ENCODE assay signal across 9 cellular contexts in genomic region chr19:46950526-46951235, GRCh38.
DNase-seq lines count a peak whose midpoint lies in the region; ATAC-seq, FAIRE-seq and TF ChIP-seq lines count a peak whose summit lies in the region.
"Had no signal": no experiment of that assay in that cellular context is flagged by ENCODE, and none has a peak within 500 bp of the region (broad histone marks: within the 10 kb centered on the region; RNA-seq: fewer than 3 reads in every experiment).

No MANE protein-coding gene starts in this region.

- no peaks in the 10 kb centered on the region for H3K27me3 ChIP-seq in Peyer's patch
- no peaks in the 10 kb centered on the region for H3K27me3 ChIP-seq in smooth muscle cell (ENCODE audit: low read depth)
- H3K27me3 ChIP-seq: gastrocnemius medialis had no signal

- peaks cover 4 to 85% (median 30%) of the 10 kb centered on the region in 4 donors for H3K4me1 ChIP-seq in Peyer's patch
- H3K4me1 ChIP-seq in smooth muscle cell (ENCODE audit: low read depth): no peaks in the 10 kb centered on the region

- H3K4me3 ChIP-seq in Peyer's patch: no peak overlapping the region
- no peak overlapping the region for H3K4me3 ChIP-seq in smooth muscle cell
- H3K4me3 ChIP-seq: gastrocnemius medialis had no signal

- TF ChIP-seq POLR2A in Peyer's patch (IDR thresholded peaks at IDR 0.05): no peak

- H3K9me3 ChIP-seq in Peyer's patch: no peaks in the 10 kb centered on the region
- H3K9me3 ChIP-seq in smooth muscle cell (replicated peaks; ENCODE audit: low read depth): no peaks in the 10 kb centered on the region
- H3K9me3 ChIP-seq: gastrocnemius medialis had no signal

- H3K9ac ChIP-seq in smooth muscle cell (ENCODE audit: low read depth): no peak overlapping the region

- no peaks in the 10 kb centered on the region for H3F3A ChIP-seq in smooth muscle cell (ENCODE audit: low read depth)

- peaks cover 28% of the 10 kb centered on the region for H3K79me2 ChIP-seq in smooth muscle cell (ENCODE audit: low read depth)

- H3K4me2 ChIP-seq in smooth muscle cell: no peak overlapping the region

- FAIRE-seq in GM18507 (lab: Jason Lieb, UNC): peak; percentile 62

- H3K36me3 ChIP-seq in Peyer's patch (no peaks in the 10 kb centered on the region), smooth muscle cell (ENCODE audit: low read depth) (no peaks in the 10 kb centered on the region)
- H3K36me3 ChIP-seq: gastrocnemius medialis had no signal

- H3K27ac ChIP-seq in Peyer's patch (peak overlapping the region; percentile 11 to 94 (median 66)), epithelial cell of prostate (peak overlapping the region; percentile 74), smooth muscle cell (ENCODE audit: low read depth) (peak overlapping the region; percentile 35)

- no peak for TF ChIP-seq CTCF in Peyer's patch (IDR thresholded peaks at IDR 0.05)
- TF ChIP-seq CTCF in smooth muscle cell (IDR thresholded peaks at IDR 0.05; ENCODE audit: borderline replicate concordance, insufficient read depth, poor library complexity, severe bottlenecking): no peak

- ATAC-seq in GM21723 (IDR thresholded peaks at IDR 0.05; ENCODE audit: unreplicated experiment): no peak

- no peak for DNase-seq in GM18507 (ENCODE audit: extremely low spot score, insufficient read length, low read depth)
- no peak for DNase-seq in Peyer's patch
- DNase-seq in epithelial cell of prostate (ENCODE audit: low read depth, low spot score): no peak
- no peak for DNase-seq in smooth muscle cell (lab: John Stamatoyannopoulos, UW; ENCODE audit: unreplicated experiment)
- no peak for DNase-seq in hepatic stellate cell (ENCODE audit: low spot score)
- no peak for DNase-seq in NCI-H748 (lab: John Stamatoyannopoulos, UW; ENCODE audit: unreplicated experiment)
- DNase-seq: stimulated activated CD4-positive, alpha-beta T cell treated with anti-CD3 and anti-CD28 coated beads, Interleukin-12 subunit alpha, Interleukin-12 subunit beta, amount 100 ng/mL, for 4 hours had no signal

- peaks cover 32% of the 10 kb centered on the region for H4K20me1 ChIP-seq in smooth muscle cell (ENCODE audit: low read depth)

- WGBS in smooth muscle cell (ENCODE audit: low lambda C conversion rate): 83% methylated on average over 9 of the region's 9 CpGs

- no peak overlapping the region for H2AFZ ChIP-seq in smooth muscle cell (ENCODE audit: low read depth)
